In genomic region chr11:62905927-62906531, GRCh38 we compare ENCODE assay signal across 1 cellular context.
TF ChIP-seq lines count a peak whose summit lies in the region.

No MANE protein-coding gene starts in this region.

TF ChIP-seq in endothelial cell of umbilical vein, 7 proteins besides CTCF, POLR2A, EP300 and RAD21 (continued from another document):
- TF ChIP-seq JUN (IDR thresholded peaks at IDR 0.05; ENCODE audit: borderline replicate concordance, insufficient read depth, insufficient read length, low read depth) (no peak), FOS (IDR thresholded peaks at IDR 0.05; ENCODE audit: borderline replicate concordance, insufficient read depth, low read length) (no peak)
